In the genomic region with DNA sequence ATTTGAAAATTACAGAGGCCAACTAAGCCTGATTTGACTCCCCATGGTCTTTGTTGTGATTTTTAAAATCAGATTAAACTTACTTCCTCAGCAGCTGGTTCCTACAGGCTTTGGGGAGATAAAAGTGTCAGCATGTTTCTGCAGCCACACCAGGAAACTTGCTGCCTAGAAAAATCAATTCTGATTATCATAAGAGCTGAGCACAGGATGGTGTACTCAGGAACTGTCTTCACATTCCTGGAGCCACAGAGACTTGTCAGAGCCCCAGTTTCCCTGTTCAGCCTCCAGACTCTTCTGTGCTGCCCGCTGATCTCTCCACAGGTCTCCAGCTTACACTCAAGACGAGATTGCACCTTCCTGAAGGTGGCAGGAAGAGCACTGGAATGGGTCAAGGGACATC, we compare ENCODE assay signal across 10 cellular contexts. TPM values are rescaled to one million over a fixed set of nuclear protein-coding genes. Genes with fewer than 3 reads are reported as not detected.
"Had no signal": no experiment of that assay in that cellular context is flagged by ENCODE, and none has a peak within 500 bp of the region (broad histone marks: within the 10 kb centered on the region; RNA-seq: fewer than 3 reads in every experiment).

No MANE protein-coding gene starts in this region.

- H3K9me3 ChIP-seq: thoracic aorta, upper lobe of right lung had no signal

- H3K36me3 ChIP-seq: thoracic aorta, upper lobe of right lung had no signal

- DNase-seq: activated CD4-positive, CD25-positive, alpha-beta regulatory T cell treated with anti-CD3 and anti-CD28 coated beads, Interleukin-2, amount 50 U/mL, for 72 hours; activated naive CD4-positive, alpha-beta T cell treated with anti-CD3 and anti-CD28 coated beads, Interleukin-2, amount 50 U/mL, for 16 hours; activated T-cell treated with anti-CD3 and anti-CD28 coated beads for 4 hours; midbrain; upper lobe of right lung had no signal

- H3K4me3 ChIP-seq: lung, thoracic aorta, upper lobe of right lung had no signal

- FAIRE-seq: colon, islet of Langerhans had no signal

- H3K27ac ChIP-seq: thoracic aorta, upper lobe of right lung had no signal

- H3K4me1 ChIP-seq: upper lobe of right lung had no signal

RNA-seq across cellular contexts. Expression of a gene that starts 23.9 kb away (rescaled TPM):
- total RNA-seq: cardiac septum, thoracic aorta, upper lobe of right lung had no signal
